ENCODE assay signal across 10 cellular contexts in the genomic region with DNA sequence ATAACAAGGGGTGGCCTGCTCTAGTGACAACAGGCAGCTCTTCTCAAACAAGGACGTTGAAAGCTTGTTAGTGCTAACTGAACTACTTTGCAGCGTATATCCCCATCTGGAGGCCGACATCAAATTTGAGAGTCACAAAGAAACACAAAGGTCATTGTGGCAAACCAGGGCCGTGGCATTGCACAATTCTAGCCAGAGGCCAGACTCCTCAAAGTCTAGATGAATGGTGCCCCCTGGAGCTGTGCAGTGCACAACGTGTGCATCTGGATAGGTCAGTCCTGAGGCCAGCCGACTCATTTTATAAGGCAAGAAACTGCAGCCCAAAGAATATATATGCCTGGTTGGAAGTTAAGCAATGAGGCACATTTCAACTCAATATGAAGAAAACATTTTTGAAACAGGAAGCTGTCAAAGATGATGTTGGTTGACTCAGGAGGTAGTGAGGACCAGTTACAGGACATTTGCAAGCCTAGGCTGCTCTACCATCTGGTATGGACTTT.
DNase-seq lines count a peak whose midpoint lies in the region; ATAC-seq, FAIRE-seq and TF ChIP-seq lines count a peak whose summit lies in the region.
"Had no signal": no experiment of that assay in that cellular context is flagged by ENCODE, and none has a peak within 500 bp of the region (broad histone marks: within the 10 kb centered on the region; RNA-seq: fewer than 3 reads in every experiment).

No MANE protein-coding gene starts in this region.

- TF ChIP-seq EP300 in SK-N-SH (IDR thresholded peaks at IDR 0.05; ENCODE audit: borderline replicate concordance in 1 of 2, low read depth in 1 of 2, low read length in 1 of 2): no peak

- ATAC-seq in SK-N-SH treated with all-trans-retinoic acid at 6 μM for 48 hours (no peak; the same call in 2 of the 3 replicates), foreskin keratinocyte (no peak), HG02763 (IDR thresholded peaks at IDR 0.05; ENCODE audit: unreplicated experiment) (no peak)
- ATAC-seq in activated CD8-positive, alpha-beta memory T cell treated with anti-CD3 and anti-CD28 coated beads, Interleukin-2, amount 10 ng/mL, durations not matched to agents 7 days and 5 days: no peak

- no peak overlapping the region for H3K4me3 Mint-ChIP-seq in activated CD8-positive, alpha-beta memory T cell treated with anti-CD3 and anti-CD28 coated beads, Interleukin-2, amount 10 ng/mL, durations not matched to agents 7 days and 5 days
- H3K4me3 Mint-ChIP-seq: activated B cell treated with CpG ODN at 0.5 μM for 24 hours had no signal

- H3K4me2 ChIP-seq in SK-N-SH: no peak overlapping the region

- H3K9me3 ChIP-seq in SK-N-SH: no peaks in the 10 kb centered on the region

- CTCF ChIA-PET in SK-N-SH (lab: Yijun Ruan, JAX): interaction anchor here (0.5 kb wide), 1 partner anchor 14 kb away, joined by 3 read pairs; no protein-coding TSS in a partner anchor
- CTCF ChIA-PET in activated CD8-positive, alpha-beta memory T cell treated with anti-CD3 and anti-CD28 coated beads, Interleukin-2, amount 10 ng/mL, durations not matched to agents 7 days and 5 days (lab: Charles Lee): no interaction called here

- TF ChIP-seq CTCF in SK-N-SH (IDR thresholded peaks at IDR 0.05): peak; percentile 30
- peak; percentile 27 for TF ChIP-seq CTCF in foreskin keratinocyte (conservative IDR thresholded peaks at IDR 0.05)

- H4K20me1 ChIP-seq in SK-N-SH (ENCODE audit: insufficient read depth): no peaks in the 10 kb centered on the region

- H3K27me3 Mint-ChIP-seq in activated CD8-positive, alpha-beta memory T cell treated with anti-CD3 and anti-CD28 coated beads, Interleukin-2, amount 10 ng/mL, durations not matched to agents 7 days and 5 days: peaks cover 18% of the 10 kb centered on the region

- no peaks in the 10 kb centered on the region for H3K79me2 ChIP-seq in SK-N-SH (ENCODE audit: insufficient read depth)

- peaks cover 0 to 6% of the 10 kb centered on the region in 2 experiments; a peak in 2 of 4 replicates for H3K4me1 ChIP-seq in SK-N-SH (ENCODE audit: control insufficient read depth in 1 of 2, insufficient read depth in 2 of 2, low read depth in 1 of 2, low read length in 1 of 2)
- H3K4me1 ChIP-seq in foreskin keratinocyte: peaks cover 29% of the 10 kb centered on the region

- H3K9me3 Mint-ChIP-seq in activated CD8-positive, alpha-beta memory T cell treated with anti-CD3 and anti-CD28 coated beads, Interleukin-2, amount 10 ng/mL, durations not matched to agents 7 days and 5 days (ENCODE audit: low read depth): no peaks in the 10 kb centered on the region
- H3K9me3 Mint-ChIP-seq: activated B cell treated with CpG ODN at 0.5 μM for 24 hours had no signal

- 41% methylated on average over 6 of the region's 6 CpGs for WGBS in SK-N-SH (ENCODE audit: low lambda C conversion rate)

- FAIRE-seq in RCC 7860 (lab: Jason Lieb, UNC): no peak
- FAIRE-seq: G401.6 had no signal

- peaks cover 15% of the 10 kb centered on the region for H3F3A ChIP-seq in SK-N-SH (replicated peaks; ENCODE audit: insufficient read depth)

- peaks cover 16% of the 10 kb centered on the region for H3K4me1 Mint-ChIP-seq in activated CD8-positive, alpha-beta memory T cell treated with anti-CD3 and anti-CD28 coated beads, Interleukin-2, amount 10 ng/mL, durations not matched to agents 7 days and 5 days

- no peaks in the 10 kb centered on the region for H3K36me3 Mint-ChIP-seq in activated CD8-positive, alpha-beta memory T cell treated with anti-CD3 and anti-CD28 coated beads, Interleukin-2, amount 10 ng/mL, durations not matched to agents 7 days and 5 days

- no peak overlapping the region for H3K9ac ChIP-seq in SK-N-SH

- H3K27me3 ChIP-seq in SK-N-SH (ENCODE audit: insufficient read depth) (no peaks in the 10 kb centered on the region), foreskin keratinocyte (no peaks in the 10 kb centered on the region)

- no peak overlapping the region for H3K27ac Mint-ChIP-seq in activated CD8-positive, alpha-beta memory T cell treated with anti-CD3 and anti-CD28 coated beads, Interleukin-2, amount 10 ng/mL, durations not matched to agents 7 days and 5 days
- H3K27ac Mint-ChIP-seq: activated B cell treated with CpG ODN at 0.5 μM for 24 hours had no signal

- H3K36me3 ChIP-seq in SK-N-SH (replicated peaks in 1 of 2; ENCODE audit: control insufficient read depth in 1 of 2, insufficient read depth in 2 of 2, low read length in 1 of 2): no peaks in the 10 kb centered on the region

- no peaks in the 10 kb centered on the region for H3K9me2 ChIP-seq in SK-N-SH

- no peak for TF ChIP-seq RAD21 in SK-N-SH (IDR thresholded peaks at IDR 0.05; ENCODE audit: low read length)

- H2AFZ ChIP-seq in SK-N-SH (ENCODE audit: low read depth): no peak overlapping the region

- DNase-seq in SK-N-SH (no peak), RCC 7860 (ENCODE audit: low spot score) (peak; percentile 10), foreskin keratinocyte (no peak), putamen (ENCODE audit: low spot score) (peak; percentile 27), NCI-H187 (lab: John Stamatoyannopoulos, UW) (no peak)
- no peak for DNase-seq in activated CD8-positive, alpha-beta memory T cell treated with anti-CD3 and anti-CD28 coated beads, Interleukin-2, amount 10 ng/mL, durations not matched to agents 7 days and 5 days
- DNase-seq: activated B cell treated with CpG ODN at 0.5 μM for 24 hours had no signal

- H3K27ac ChIP-seq in SK-N-SH (ENCODE audit: low read depth in 2 of 2, low read length in 1 of 2): no peak overlapping the region
- no peak overlapping the region for H3K27ac ChIP-seq in foreskin keratinocyte

- no peak overlapping the region for H3K4me3 ChIP-seq in SK-N-SH (ENCODE audit: low read depth in 2 of 2, low read length in 1 of 2)

- POLR2A ChIA-PET in SK-N-SH (lab: Yijun Ruan, JAX): no interaction called here

TF ChIP-seq in SK-N-SH, 30 proteins besides CTCF, POLR2A, EP300 and RAD21:
- 0 out of 2 replicates have a peak, but pooled peaks have one; percentile 7 for TF ChIP-seq SMC3 (IDR thresholded peaks at IDR 0.05; ENCODE audit: low read depth, low read length)
- no peak for TF ChIP-seq NFIC (IDR thresholded peaks at IDR 0.05; ENCODE audit: borderline replicate concordance)

TF ChIP-seq in SK-N-SH treated with all-trans-retinoic acid at 6 μM for 48 hours, 23 proteins besides CTCF, POLR2A, EP300 and RAD21:
- TF ChIP-seq GLIS3 (CRISPR knock-in tag; IDR thresholded peaks at IDR 0.05): no peak
- no peak for TF ChIP-seq BACH2 (CRISPR knock-in tag; IDR thresholded peaks at IDR 0.05; ENCODE audit: borderline replicate concordance)
- no peak for TF ChIP-seq PPARA (CRISPR knock-in tag; IDR thresholded peaks at IDR 0.05; ENCODE audit: borderline replicate concordance)
- no peak for TF ChIP-seq ZNF565 (CRISPR knock-in tag; conservative IDR thresholded peaks at IDR 0.05; ENCODE audit: low read depth)
- TF ChIP-seq SNAI2 (CRISPR knock-in tag; IDR thresholded peaks at IDR 0.05): no peak
- TF ChIP-seq ESRRG (CRISPR knock-in tag; IDR thresholded peaks at IDR 0.05): no peak
- no peak for TF ChIP-seq ZNF70 (CRISPR knock-in tag; IDR thresholded peaks at IDR 0.05)
- TF ChIP-seq ARNTL (CRISPR knock-in tag; IDR thresholded peaks at IDR 0.05; ENCODE audit: borderline replicate concordance, low read depth): no peak
- TF ChIP-seq RARB (CRISPR knock-in tag; IDR thresholded peaks at IDR 0.05): no peak
- TF ChIP-seq OSR1 (CRISPR knock-in tag; IDR thresholded peaks at IDR 0.05): no peak
- TF ChIP-seq, protein P1, sequence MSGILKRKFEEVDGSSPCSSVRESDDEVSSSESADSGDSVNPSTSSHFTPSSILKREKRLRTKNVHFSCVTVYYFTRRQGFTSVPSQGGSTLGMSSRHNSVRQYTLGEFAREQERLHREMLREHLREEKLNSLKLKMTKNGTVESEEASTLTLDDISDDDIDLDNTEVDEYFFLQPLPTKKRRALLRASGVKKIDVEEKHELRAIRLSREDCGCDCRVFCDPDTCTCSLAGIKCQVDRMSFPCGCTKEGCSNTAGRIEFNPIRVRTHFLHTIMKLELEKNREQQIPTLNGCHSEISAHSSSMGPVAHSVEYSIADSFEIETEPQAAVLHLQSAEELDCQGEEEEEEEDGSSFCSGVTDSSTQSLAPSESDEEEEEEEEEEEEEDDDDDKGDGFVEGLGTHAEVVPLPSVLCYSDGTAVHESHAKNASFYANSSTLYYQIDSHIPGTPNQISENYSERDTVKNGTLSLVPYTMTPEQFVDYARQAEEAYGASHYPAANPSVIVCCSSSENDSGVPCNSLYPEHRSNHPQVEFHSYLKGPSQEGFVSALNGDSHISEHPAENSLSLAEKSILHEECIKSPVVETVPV (CRISPR knock-in tag; IDR thresholded peaks at IDR 0.05): no peak
- no peak for TF ChIP-seq ZFP3 (CRISPR knock-in tag; IDR thresholded peaks at IDR 0.05)
- TF ChIP-seq ZC3H10 (CRISPR knock-in tag; IDR thresholded peaks at IDR 0.05): no peak
- TF ChIP-seq, protein P2, sequence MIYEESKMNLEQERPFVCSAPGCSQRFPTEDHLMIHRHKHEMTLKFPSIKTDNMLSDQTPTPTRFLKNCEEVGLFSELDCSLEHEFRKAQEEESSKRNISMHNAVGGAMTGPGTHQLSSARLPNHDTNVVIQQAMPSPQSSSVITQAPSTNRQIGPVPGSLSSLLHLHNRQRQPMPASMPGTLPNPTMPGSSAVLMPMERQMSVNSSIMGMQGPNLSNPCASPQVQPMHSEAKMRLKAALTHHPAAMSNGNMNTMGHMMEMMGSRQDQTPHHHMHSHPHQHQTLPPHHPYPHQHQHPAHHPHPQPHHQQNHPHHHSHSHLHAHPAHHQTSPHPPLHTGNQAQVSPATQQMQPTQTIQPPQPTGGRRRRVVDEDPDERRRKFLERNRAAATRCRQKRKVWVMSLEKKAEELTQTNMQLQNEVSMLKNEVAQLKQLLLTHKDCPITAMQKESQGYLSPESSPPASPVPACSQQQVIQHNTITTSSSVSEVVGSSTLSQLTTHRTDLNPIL (CRISPR knock-in tag; IDR thresholded peaks at IDR 0.05; ENCODE audit: low read depth): no peak
- TF ChIP-seq TCF4 (CRISPR knock-in tag; IDR thresholded peaks at IDR 0.05; ENCODE audit: borderline replicate concordance): no peak
TF ChIP-seq in SK-N-SH treated with all-trans-retinoic acid at 6 μM for 48 hours: peak in this region for 0.

Comparison
In these comparisons a context has a peak if more than half of its experiments do, and no peak if none do; other contexts are left out.
1. DNase-seq: peak in RCC 7860 (single experiment) and putamen (single experiment); none in SK-N-SH (single experiment), foreskin keratinocyte (0 of 2), activated CD8-positive, alpha-beta memory T cell treated with anti-CD3 and anti-CD28 coated beads, Interleukin-2, amount 10 ng/mL, durations not matched to agents 7 days and 5 days (single experiment) and NCI-H187 (0 of 2).